Comparison of ENCODE assay signal across 15 cellular contexts in genomic region chr20:10568032-10568431, GRCh38.
"Had no signal": no experiment of that assay in that cellular context is flagged by ENCODE, and none has a peak within 500 bp of the region (broad histone marks: within the 10 kb centered on the region; RNA-seq: fewer than 3 reads in every experiment).

No MANE protein-coding gene starts in this region.

- H3K9me3 ChIP-seq: esophagus squamous epithelium, stomach, vagina had no signal

- H3K27me3 ChIP-seq: esophagus squamous epithelium, stomach, vagina had no signal

- H3K4me3 Mint-ChIP-seq: activated CD4-positive, alpha-beta T cell treated with anti-CD3 and anti-CD28 coated beads for 36 hours; nephron progenitor cell had no signal

- H3K27ac Mint-ChIP-seq: activated CD4-positive, alpha-beta T cell treated with anti-CD3 and anti-CD28 coated beads for 36 hours; activated naive CD4-positive, alpha-beta T cell treated with anti-CD3 and anti-CD28 coated beads, Interleukin-2, amount 50 U/mL, for 72 hours; nephron progenitor cell had no signal

- ATAC-seq: activated CD4-positive, alpha-beta T cell treated with anti-CD3 and anti-CD28 coated beads for 36 hours; left lobe of liver had no signal

- H3K27ac ChIP-seq: esophagus squamous epithelium, stomach, vagina had no signal

- DNase-seq: activated CD4-positive, alpha-beta T cell treated with anti-CD3 and anti-CD28 coated beads for 36 hours; activated effector memory CD4-positive, alpha-beta T cell treated with anti-CD3 and anti-CD28 coated beads, Interleukin-2, amount 50 U/mL, for 16 hours; activated T-cell treated with anti-CD3 and anti-CD28 coated beads, Interleukin-2, amount 50 U/mL, for 1 hour; anterior cingulate cortex; esophagus squamous epithelium; foreskin melanocyte; head of caudate nucleus; mammary epithelial cell; nephron progenitor cell; stimulated activated CD4-positive, alpha-beta T cell treated with anti-CD3 and anti-CD28 coated beads, Interleukin-2, amount 100 ng/mL, for 48 hours; stomach; T-helper 9 cell had no signal

- H3K27me3 Mint-ChIP-seq: activated CD4-positive, alpha-beta T cell treated with anti-CD3 and anti-CD28 coated beads for 36 hours had no signal

- H3K4me3 ChIP-seq: esophagus squamous epithelium, stomach, vagina had no signal

- H3K9me3 Mint-ChIP-seq: activated naive CD4-positive, alpha-beta T cell treated with anti-CD3 and anti-CD28 coated beads, Interleukin-2, amount 50 U/mL, for 72 hours had no signal

- H3K36me3 ChIP-seq: stomach, vagina had no signal
